ENCODE assay signal across 1 cellular context in the genomic region with DNA sequence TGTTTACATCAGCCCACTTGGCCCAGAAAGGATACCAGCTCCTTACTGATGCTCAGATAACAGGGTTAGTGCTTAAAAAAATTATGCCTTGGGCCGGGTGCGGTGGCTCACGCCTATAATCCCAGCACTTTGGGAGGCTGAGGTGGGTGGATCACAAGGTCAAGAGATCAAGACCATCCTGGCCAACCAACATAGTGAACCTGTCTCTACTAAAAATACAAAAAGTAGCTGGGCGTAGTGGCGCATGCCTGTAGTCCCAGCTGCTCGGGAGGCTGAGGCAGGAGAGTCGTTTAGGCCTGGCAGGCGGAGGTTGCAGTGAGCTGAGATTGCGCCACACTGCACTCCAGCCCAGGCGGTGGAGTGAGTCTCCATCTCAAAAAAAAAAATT.
A peak's percentile ranks its signal among the peaks of the same experiment; 100 is the strongest.
TF ChIP-seq lines count a peak whose summit lies in the region.

No MANE protein-coding gene starts in this region.

TF ChIP-seq in IMR-90, 13 proteins besides CTCF, POLR2A, EP300 and RAD21:
- peak; percentile 59 for TF ChIP-seq CEBPB (IDR thresholded peaks at IDR 0.05; ENCODE audit: low read depth, low read length)
